ENCODE assay signal across 9 cellular contexts in genomic region chr19:31350693-31351211, GRCh38. TPM values are rescaled to one million over a fixed set of nuclear protein-coding genes. Genes with fewer than 3 reads are reported as not detected.
DNase-seq lines count a peak whose midpoint lies in the region; FAIRE-seq and TF ChIP-seq lines count a peak whose summit lies in the region.
"Had no signal": no experiment of that assay in that cellular context is flagged by ENCODE, and none has a peak within 500 bp of the region (broad histone marks: within the 10 kb centered on the region; RNA-seq: fewer than 3 reads in every experiment).

No MANE protein-coding gene starts in this region.

- H3K9me3 ChIP-seq in kidney (ENCODE audit: control insufficient read depth in 1 of 2, low read length in 2 of 2), result no peaks in the 10 kb centered on the region
- H3K9me3 ChIP-seq in smooth muscle cell (replicated peaks; ENCODE audit: low read depth), result no peaks in the 10 kb centered on the region

- no peak for TF ChIP-seq CTCF in RWPE1 (conservative IDR thresholded peaks at IDR 0.05; ENCODE audit: low read depth)
- TF ChIP-seq CTCF in choroid plexus epithelial cell (conservative IDR thresholded peaks at IDR 0.05; ENCODE audit: low read depth, low read length), result no peak
- no peak for TF ChIP-seq CTCF in kidney (IDR thresholded peaks at IDR 0.05; ENCODE audit: borderline replicate concordance, extremely low read depth, insufficient read depth)
- TF ChIP-seq CTCF in smooth muscle cell (IDR thresholded peaks at IDR 0.05; ENCODE audit: borderline replicate concordance, insufficient read depth, poor library complexity, severe bottlenecking), result no peak
- no peak for TF ChIP-seq CTCF in GM13976 (IDR thresholded peaks at IDR 0.05; ENCODE audit: borderline replicate concordance, control extremely low read depth, extremely low read depth, insufficient read depth, missing control alignments)

- 1% methylated on average over 17 of the region's 66 CpGs for WGBS in smooth muscle cell (ENCODE audit: low lambda C conversion rate)

- H3K4me3 ChIP-seq in choroid plexus epithelial cell (ENCODE audit: low read depth, low read length), result peak overlapping the region; percentile 75
- H3K4me3 ChIP-seq in kidney (ENCODE audit: low read length in 2 of 2), result peak overlapping the region; percentile 60 to 67
- H3K4me3 ChIP-seq in smooth muscle cell, result peak overlapping the region; percentile 94

- peak overlapping the region; percentile 88 for H2AFZ ChIP-seq in smooth muscle cell (ENCODE audit: low read depth)

- FAIRE-seq in kidney (lab: Jason Lieb, UNC), result no peak

- intact Hi-C loops in kidney (cut with DNase I), result no loop called here

- DNase-seq in DMS 273 (lab: John Stamatoyannopoulos, UW; ENCODE audit: unreplicated experiment), result peak; percentile 64
- DNase-seq in DMS 273 treated with DMSO at 0.1 percent for 48 hours (lab: John Stamatoyannopoulos, UW), result no peak
- DNase-seq in RWPE1 (ENCODE audit: low spot score), result no peak
- DNase-seq in choroid plexus epithelial cell (ENCODE audit: low read depth), result peak; percentile 67
- peak; percentile 84 for DNase-seq in kidney
- DNase-seq in smooth muscle cell (lab: John Stamatoyannopoulos, UW; ENCODE audit: unreplicated experiment), result no peak
- DNase-seq in GM13976 (ENCODE audit: low spot score), result no peak
- DNase-seq in NCI-H524 treated with DMSO at 0.1 percent for 48 hours (lab: John Stamatoyannopoulos, UW), result no peak

- in situ Hi-C loops in GM13976 (cut with MboI; ENCODE audit: low sequenced_read_pairs, unreplicated experiment), result no loop called here

- no peaks in the 10 kb centered on the region for H3K36me3 ChIP-seq in kidney (ENCODE audit: control insufficient read depth in 1 of 2, insufficient read depth in 2 of 2, low read length in 2 of 2)
- no peaks in the 10 kb centered on the region for H3K36me3 ChIP-seq in smooth muscle cell (ENCODE audit: low read depth)

- H3K9ac ChIP-seq in kidney (ENCODE audit: low read length in 2 of 2) (peak overlapping the region; percentile 41 to 55), smooth muscle cell (ENCODE audit: low read depth) (peak overlapping the region; percentile 85)

- H4K20me1 ChIP-seq in smooth muscle cell (ENCODE audit: low read depth), result peaks cover 32% of the 10 kb centered on the region

- H3K27ac ChIP-seq in RWPE1, result peak overlapping the region; percentile 85
- peak overlapping the region; percentile 47 to 51 for H3K27ac ChIP-seq in kidney (ENCODE audit: low read depth in 2 of 2, low read length in 2 of 2)
- peak overlapping the region; percentile 84 for H3K27ac ChIP-seq in smooth muscle cell (ENCODE audit: low read depth)
- H3K27ac ChIP-seq: 22Rv1 had no signal

- H3K79me2 ChIP-seq in smooth muscle cell (ENCODE audit: low read depth), result peaks cover 59% of the 10 kb centered on the region

- CTCF ChIA-PET in RWPE1 (lab: Yijun Ruan, JAX), result no interaction called here

- H3K4me2 ChIP-seq in smooth muscle cell, result peak overlapping the region; percentile 92

- no peaks in the 10 kb centered on the region for H3K27me3 ChIP-seq in smooth muscle cell (ENCODE audit: low read depth)

- H3F3A ChIP-seq in smooth muscle cell (ENCODE audit: low read depth), result peaks cover 8% of the 10 kb centered on the region

- POLR2A ChIA-PET in RWPE1 (lab: Yijun Ruan, JAX; ENCODE audit: low non-redundant PET), result no interaction called here

- H3K4me1 ChIP-seq in kidney (ENCODE audit: control insufficient read depth in 1 of 2, insufficient read depth in 1 of 2, low read depth in 1 of 2, low read length in 2 of 2), result peaks cover 0 to 8% of the 10 kb centered on the region in 2 donors
- peaks cover 37% of the 10 kb centered on the region for H3K4me1 ChIP-seq in smooth muscle cell (ENCODE audit: low read depth)

RNA-seq across cellular contexts. Expression of gene TSHZ3, which starts 1.5 kb away (rescaled TPM):
- total RNA-seq in kidney, result 8.4 TPM
- 1.7 TPM for polyA plus RNA-seq in kidney (ENCODE audit: insufficient read depth, low read depth, low replicate concordance)
- 19.6 and 23.7 TPM in 2 replicates for total RNA-seq in smooth muscle cell
- polyA plus RNA-seq in smooth muscle cell, result 20.5 and 21.8 TPM in 2 replicates

Comparison
In these comparisons a context has a peak if more than half of its experiments do, and no peak if none do; other contexts are left out.
1. DNase-seq: peak in DMS 273 (single experiment), choroid plexus epithelial cell (single experiment) and kidney (single experiment); none in DMS 273 treated with DMSO at 0.1 percent for 48 hours (single experiment), RWPE1 (single experiment), smooth muscle cell (single experiment), GM13976 (single experiment) and NCI-H524 treated with DMSO at 0.1 percent for 48 hours (single experiment).
2. Peak in every context shown above with its lines, with median percentiles within 50 percentile points of each other: H3K27ac ChIP-seq and H3K4me3 ChIP-seq.